7 cellular contexts compared by ENCODE assay signal in genomic region chr1:59020151-59020997, GRCh38.
DNase-seq lines count a peak whose midpoint lies in the region; ATAC-seq and TF ChIP-seq lines count a peak whose summit lies in the region.

No MANE protein-coding gene starts in this region.

- intact Hi-C loops in sciatic nerve (cut with DNase I), result no loop called here

- peak overlapping the region; percentile 35 for H3K4me3 ChIP-seq in fibroblast of villous mesenchyme (ENCODE audit: low read depth, low read length)

- H3K4me1 Mint-ChIP-seq in activated T-cell treated with anti-CD3 and anti-CD28 coated beads, Interleukin-2, amount 50 U/mL, for 4 hours (ENCODE audit: low read depth), result peaks cover 25% of the 10 kb centered on the region

- H3K27me3 Mint-ChIP-seq in activated T-cell treated with anti-CD3 and anti-CD28 coated beads, Interleukin-2, amount 50 U/mL, for 4 hours (ENCODE audit: low read depth), result no peaks in the 10 kb centered on the region

- TF ChIP-seq CTCF in fibroblast of villous mesenchyme (IDR thresholded peaks at IDR 0.05; ENCODE audit: insufficient read depth, low read depth, low read length), result no peak

- peak overlapping the region; percentile 67 for H3K4me3 Mint-ChIP-seq in activated T-cell treated with anti-CD3 and anti-CD28 coated beads, Interleukin-2, amount 50 U/mL, for 4 hours

- peak; percentile 92 for ATAC-seq in GM18861 (IDR thresholded peaks at IDR 0.05; ENCODE audit: unreplicated experiment)
- peak; percentile 95 for ATAC-seq in HG02885 (IDR thresholded peaks at IDR 0.05; ENCODE audit: poor library complexity, unreplicated experiment)
- peak; percentile 93 to 95 for ATAC-seq in activated T-cell treated with anti-CD3 and anti-CD28 coated beads, Interleukin-2, amount 50 U/mL, for 4 hours
- peak; percentile 94 for ATAC-seq in sciatic nerve

- no peaks in the 10 kb centered on the region for H3K36me3 Mint-ChIP-seq in activated T-cell treated with anti-CD3 and anti-CD28 coated beads, Interleukin-2, amount 50 U/mL, for 4 hours (ENCODE audit: insufficient read depth)

- H3K9me3 Mint-ChIP-seq in activated T-cell treated with anti-CD3 and anti-CD28 coated beads, Interleukin-2, amount 50 U/mL, for 4 hours, result peaks cover 3% of the 10 kb centered on the region

- DNase-seq in NOMO-1 treated with DMSO at 0.1 percent for 48 hours (lab: John Stamatoyannopoulos, UW; ENCODE audit: unreplicated experiment), result peak; percentile 90
- DNase-seq in activated T-cell treated with anti-CD3 and anti-CD28 coated beads, Interleukin-2, amount 50 U/mL, for 4 hours, result peak; percentile 34
- peak; percentile 89 for DNase-seq in fibroblast of villous mesenchyme (ENCODE audit: low read depth)
- DNase-seq in sciatic nerve (ENCODE audit: low spot score), result no peak
- no peak for DNase-seq in NCI-H187 treated with DMSO at 0.1 percent for 48 hours (lab: John Stamatoyannopoulos, UW)

Comparison
In these comparisons a context has a peak if more than half of its experiments do, and no peak if none do; other contexts are left out.
1. DNase-seq: peak in NOMO-1 treated with DMSO at 0.1 percent for 48 hours (single experiment), activated T-cell treated with anti-CD3 and anti-CD28 coated beads, Interleukin-2, amount 50 U/mL, for 4 hours (single experiment) and fibroblast of villous mesenchyme (single experiment); none in sciatic nerve (single experiment) and NCI-H187 treated with DMSO at 0.1 percent for 48 hours (single experiment).
2. Peak in every context shown above with its lines, with median percentiles within 50 percentile points of each other: ATAC-seq.